Comparison of ENCODE assay signal across 2 cellular contexts in genomic region chrX:114058988-114059418, GRCh38.
A peak's percentile ranks its signal among the peaks of the same experiment; 100 is the strongest.
TF ChIP-seq lines count a peak whose summit lies in the region.

No MANE protein-coding gene starts in this region.

TF ChIP-seq in K562, 482 proteins besides CTCF, POLR2A, EP300 and RAD21 (continued from another document and continues in another):
- TF ChIP-seq CLOCK (CRISPR knock-in tag; IDR thresholded peaks at IDR 0.05; ENCODE audit: borderline replicate concordance) (no peak), SMARCE1 (IDR thresholded peaks at IDR 0.05) (peak; percentile 92), SNAPC5 (CRISPR knock-in tag; IDR thresholded peaks at IDR 0.05) (no peak), NCOA6 (IDR thresholded peaks at IDR 0.05) (no peak), RBM39 (optimal IDR thresholded peaks at IDR 0.05; ENCODE audit: low read depth, low read length) (no peak), ZNF561 (CRISPR knock-in tag; conservative IDR thresholded peaks at IDR 0.05) (no peak), ESRRA (IDR thresholded peaks at IDR 0.05; ENCODE audit: borderline replicate concordance, low read depth) (no peak; the same call in 1 of the 2 replicates), GTF2B (IDR thresholded peaks at IDR 0.05; ENCODE audit: extremely low read depth, insufficient read length) (no peak), SRSF7 (optimal IDR thresholded peaks at IDR 0.05; ENCODE audit: low read depth, low read length) (no peak), SRSF3 (IDR thresholded peaks at IDR 0.05; ENCODE audit: insufficient read depth, low read length) (no peak), CREB3L1 (IDR thresholded peaks at IDR 0.05; ENCODE audit: borderline replicate concordance, low read depth) (no peak), NCOA2 (IDR thresholded peaks at IDR 0.05; ENCODE audit: partially characterized antibody in 2 of 2) (peak in 1 of 2 experiments; percentile 21), SP1 (CRISPR knock-in tag; IDR thresholded peaks at IDR 0.05) (no peak), TAL1 (IDR thresholded peaks at IDR 0.05) (peak; percentile 96), NCOR1 (IDR thresholded peaks at IDR 0.05) (peak; percentile 90), ZNF644 (tag; IDR thresholded peaks at IDR 0.05; ENCODE audit: low read depth) (no peak), TRIM28 (IDR thresholded peaks at IDR 0.05) (no peak), KLF1 (tag; IDR thresholded peaks at IDR 0.05) (no peak), ARID3A (IDR thresholded peaks at IDR 0.05; ENCODE audit: borderline replicate concordance, low read depth, low read length) (no peak), TOE1 (IDR thresholded peaks at IDR 0.05; ENCODE audit: borderline replicate concordance) (no peak), TOE1 (CRISPR knock-in tag; IDR thresholded peaks at IDR 0.05; ENCODE audit: borderline replicate concordance, low read depth) (no peak), ZNF778 (CRISPR knock-in tag; IDR thresholded peaks at IDR 0.05) (no peak), HDAC1 (IDR thresholded peaks at IDR 0.05) (peak in 1 of 2 experiments; percentile 71; a peak in 2 of 4 replicates), ETV1 (tag; conservative IDR thresholded peaks at IDR 0.05; ENCODE audit: low read depth) (0 out of 2 replicates have a peak, but pooled peaks have one; percentile 24), ZNF740 (CRISPR knock-in tag; IDR thresholded peaks at IDR 0.05) (no peak), ZNF740 (tag; IDR thresholded peaks at IDR 0.05) (no peak), DPF2 (IDR thresholded peaks at IDR 0.05) (peak; percentile 93), MECOM (CRISPR knock-in tag; IDR thresholded peaks at IDR 0.05) (no peak), POLR3A (IDR thresholded peaks at IDR 0.05; ENCODE audit: borderline replicate concordance, extremely low read depth, insufficient read depth, insufficient read length) (no peak), DIDO1 (tag; IDR thresholded peaks at IDR 0.05; ENCODE audit: low read depth) (no peak), ZNF232 (CRISPR knock-in tag; IDR thresholded peaks at IDR 0.05) (no peak)

TF ChIP-seq in GM23338, 12 proteins besides CTCF, POLR2A, EP300 and RAD21:
- no peak for TF ChIP-seq ZNF462 (CRISPR knock-in tag; IDR thresholded peaks at IDR 0.05)
- TF ChIP-seq EZH2phosphoT487 (IDR thresholded peaks at IDR 0.05; ENCODE audit: unreplicated experiment): no peak
- TF ChIP-seq STAT1 (IDR thresholded peaks at IDR 0.05; ENCODE audit: unreplicated experiment): no peak
- no peak for TF ChIP-seq ETS1 (IDR thresholded peaks at IDR 0.05)
- TF ChIP-seq POLR2AphosphoS5 (IDR thresholded peaks at IDR 0.05; ENCODE audit: low read depth): no peak
- TF ChIP-seq ZNF114 (CRISPR knock-in tag; IDR thresholded peaks at IDR 0.05): no peak
- TF ChIP-seq REST (IDR thresholded peaks at IDR 0.05; ENCODE audit: unreplicated experiment): no peak
- no peak for TF ChIP-seq JUNB (IDR thresholded peaks at IDR 0.05; ENCODE audit: unreplicated experiment)
- TF ChIP-seq CREB1 (CRISPR knock-in tag; IDR thresholded peaks at IDR 0.05; ENCODE audit: low read depth): no peak
- no peak for TF ChIP-seq ZNF331 (CRISPR knock-in tag; IDR thresholded peaks at IDR 0.05; ENCODE audit: low read depth)
- TF ChIP-seq NANOG (IDR thresholded peaks at IDR 0.05; ENCODE audit: borderline replicate concordance): no peak
- TF ChIP-seq EZH2 (IDR thresholded peaks at IDR 0.05; ENCODE audit: low read depth, unreplicated experiment): no peak
